ENCODE assay signal across 1 cellular context in the genomic region with DNA sequence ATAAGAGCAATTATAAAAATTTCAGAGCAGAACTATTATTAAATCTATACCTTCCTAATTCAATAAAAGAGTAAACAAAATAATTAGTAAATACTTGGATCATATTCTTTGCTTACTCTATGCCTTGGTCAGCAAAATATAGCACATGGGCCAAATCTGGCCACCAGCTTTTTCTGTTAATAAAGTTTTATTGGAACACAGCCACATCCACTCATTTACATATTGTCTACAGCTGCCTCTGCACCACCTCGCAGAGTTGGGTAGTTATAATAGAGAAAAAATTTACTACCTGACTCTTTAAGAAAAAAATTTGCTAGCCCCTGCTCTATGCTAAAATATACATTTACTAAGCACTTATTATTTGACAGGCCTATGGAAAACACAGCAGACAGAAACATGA.
TF ChIP-seq lines count a peak whose summit lies in the region.

No MANE protein-coding gene starts in this region.

TF ChIP-seq in IMR-90, 13 proteins besides CTCF, POLR2A, EP300 and RAD21 (continued from another document):
- TF ChIP-seq, protein P1, sequence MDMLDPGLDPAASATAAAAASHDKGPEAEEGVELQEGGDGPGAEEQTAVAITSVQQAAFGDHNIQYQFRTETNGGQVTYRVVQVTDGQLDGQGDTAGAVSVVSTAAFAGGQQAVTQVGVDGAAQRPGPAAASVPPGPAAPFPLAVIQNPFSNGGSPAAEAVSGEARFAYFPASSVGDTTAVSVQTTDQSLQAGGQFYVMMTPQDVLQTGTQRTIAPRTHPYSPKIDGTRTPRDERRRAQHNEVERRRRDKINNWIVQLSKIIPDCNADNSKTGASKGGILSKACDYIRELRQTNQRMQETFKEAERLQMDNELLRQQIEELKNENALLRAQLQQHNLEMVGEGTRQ (IDR thresholded peaks at IDR 0.05; ENCODE audit: low read depth, low read length): no peak
- TF ChIP-seq FOS (IDR thresholded peaks at IDR 0.05; ENCODE audit: low read depth, low read length) (no peak), SMC3 (IDR thresholded peaks at IDR 0.05; ENCODE audit: low read depth, low read length) (no peak), RFX5 (IDR thresholded peaks at IDR 0.05; ENCODE audit: low read depth, low read length) (no peak), MAZ (IDR thresholded peaks at IDR 0.05; ENCODE audit: borderline replicate concordance, low read depth, low read length) (no peak), MAFK (IDR thresholded peaks at IDR 0.05; ENCODE audit: low read depth, low read length) (no peak)
